ENCODE assay signal across 19 cellular contexts in the genomic region with DNA sequence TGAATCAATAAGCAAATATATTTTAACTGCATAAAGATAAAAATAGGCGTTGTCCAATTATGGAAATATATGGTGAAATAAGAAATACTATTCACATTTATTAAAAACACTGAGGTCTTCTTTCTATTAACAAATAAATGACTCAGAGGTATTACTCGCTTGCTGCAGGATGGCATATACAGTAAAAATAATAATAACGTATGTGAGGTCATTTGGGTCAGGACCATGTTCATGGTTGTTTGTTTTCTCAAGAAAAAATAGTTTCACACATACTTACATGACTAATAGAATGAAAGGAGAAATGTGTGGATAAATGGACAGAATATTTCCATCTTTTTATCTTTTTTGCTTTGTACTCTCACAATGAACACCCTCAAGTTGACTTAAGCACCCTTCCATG. TPM values are rescaled to one million over a fixed set of nuclear protein-coding genes. Genes with fewer than 3 reads are reported as not detected.
DNase-seq lines count a peak whose midpoint lies in the region; ATAC-seq and TF ChIP-seq lines count a peak whose summit lies in the region.
"Had no signal": no experiment of that assay in that cellular context is flagged by ENCODE, and none has a peak within 500 bp of the region (broad histone marks: within the 10 kb centered on the region; RNA-seq: fewer than 3 reads in every experiment).

No MANE protein-coding gene starts in this region.

- no peak overlapping the region for H3K4me3 ChIP-seq in PC-3 (ENCODE audit: low read length)
- H3K4me3 ChIP-seq in choroid plexus epithelial cell (ENCODE audit: low read depth, low read length) = no peak overlapping the region
- H3K4me3 ChIP-seq in left ventricle myocardium inferior = no peak overlapping the region
- H3K4me3 ChIP-seq in stomach = no peak overlapping the region
- H3K4me3 ChIP-seq: GM23248 had no signal

- no peaks in the 10 kb centered on the region for H3K9me3 ChIP-seq in PC-3 (ENCODE audit: low read length)
- no peaks in the 10 kb centered on the region for H3K9me3 ChIP-seq in left ventricle myocardium inferior (replicated peaks)
- no peaks in the 10 kb centered on the region for H3K9me3 ChIP-seq in stomach

- CTCF ChIA-PET in PC-3 (lab: Charles Lee) = no interaction called here

- H3K27ac ChIP-seq in PC-3 (ENCODE audit: low read length) (no peak overlapping the region), left ventricle myocardium inferior (replicated peaks) (no peak overlapping the region), stomach (no peak overlapping the region)
- H3K27ac ChIP-seq: GM23248 had no signal

- peak; percentile 53; the same call in 1 of the 2 replicates for ATAC-seq in PC-3
- ATAC-seq: HCT116 had no signal

- intact Hi-C loops in PC-3 (cut with micrococcal nuclease) = no loop called here
- intact Hi-C loops in left ventricle myocardium inferior (cut with micrococcal nuclease) = no loop called here
- intact Hi-C loops in stomach (cut with DNase I; ENCODE audit: low total_unique reads) = no loop called here

- BruUV-seq in PC-3 (replicated peaks; lab: Mats Ljungman, UMichigan) = no TSS peak

- POLR2A ChIA-PET in PC-3 (lab: Charles Lee; ENCODE audit: unreplicated experiment) = no interaction called here

- H2AFZ ChIP-seq in PC-3 (ENCODE audit: low read length) = no peak overlapping the region
- H2AFZ ChIP-seq: GM23248 had no signal

- no peak for TF ChIP-seq EP300 in stomach (IDR thresholded peaks at IDR 0.05)

- H4K20me1 ChIP-seq in PC-3 (ENCODE audit: low read length) = no peaks in the 10 kb centered on the region

- 0 out of 2 replicates have a peak, but pooled peaks cover 4% of the 10 kb centered on the region for H3K4me1 ChIP-seq in PC-3 (ENCODE audit: insufficient read depth, low read length)
- H3K4me1 ChIP-seq in left ventricle myocardium inferior = no peaks in the 10 kb centered on the region
- H3K4me1 ChIP-seq in stomach = no peaks in the 10 kb centered on the region

- H3K79me2 ChIP-seq in PC-3 (ENCODE audit: low read length) = no peaks in the 10 kb centered on the region

- no peak for TF ChIP-seq POLR2A in stomach (IDR thresholded peaks at IDR 0.05)

- H3K9me2 ChIP-seq in PC-3 (replicated peaks; ENCODE audit: low read length) = no peaks in the 10 kb centered on the region

- DNase-seq in ELR (ENCODE audit: low read depth) = peak; percentile 45
- no peak for DNase-seq in PC-3
- peak; percentile 38 for DNase-seq in choroid plexus epithelial cell (ENCODE audit: low read depth)
- DNase-seq in iris pigment epithelial cell (ENCODE audit: low read depth) = peak; percentile 30
- DNase-seq in putamen (ENCODE audit: low spot score) = no peak
- DNase-seq in left ventricle myocardium inferior = no peak
- DNase-seq in dedifferentiated amniotic fluid mesenchymal stem cell (ENCODE audit: extremely low spot score) = no peak
- DNase-seq in stomach = no peak
- DNase-seq: C1 segment of cervical spinal cord; Calu3; CD4-positive, alpha-beta memory T cell; COR-L47; DMS53; DND-41; GM23248; H7 had no signal

- TF ChIP-seq CTCF in PC-3 (conservative IDR thresholded peaks at IDR 0.05; ENCODE audit: low read depth, low read length) = no peak
- no peak for TF ChIP-seq CTCF in choroid plexus epithelial cell (conservative IDR thresholded peaks at IDR 0.05; ENCODE audit: low read depth, low read length)
- TF ChIP-seq CTCF in left ventricle myocardium inferior (IDR thresholded peaks at IDR 0.05; ENCODE audit: borderline replicate concordance) = no peak
- no peak for TF ChIP-seq CTCF in stomach (IDR thresholded peaks at IDR 0.05)

- no peaks in the 10 kb centered on the region for H3F3A ChIP-seq in PC-3 (ENCODE audit: low read length, unreplicated experiment)

- H3K9ac ChIP-seq in PC-3 (ENCODE audit: low read length) = no peak overlapping the region
- H3K9ac ChIP-seq: GM23248 had no signal

- H3K36me3 ChIP-seq in PC-3 (ENCODE audit: low read depth, low read length) (no peaks in the 10 kb centered on the region), left ventricle myocardium inferior (no peaks in the 10 kb centered on the region), stomach (no peaks in the 10 kb centered on the region)

- no peaks in the 10 kb centered on the region for H3K27me3 ChIP-seq in PC-3 (ENCODE audit: low read length)
- no peaks in the 10 kb centered on the region for H3K27me3 ChIP-seq in left ventricle myocardium inferior (ENCODE audit: low read depth)
- H3K27me3 ChIP-seq in stomach = no peaks in the 10 kb centered on the region

- 77 to 90% (median 82%) methylated on average over 3 of the region's 3 CpGs for WGBS in stomach, 5 donors

- no peak overlapping the region for H3K4me2 ChIP-seq in PC-3 (ENCODE audit: low read length)

RNA-seq across cellular contexts. Expression of gene RTL1, which starts 46.5 kb away (rescaled TPM):
- not detected in 2 replicates for total RNA-seq in PC-3 (2014; rRNA removed)
- total RNA-seq in left ventricle myocardium inferior = not detected
- not detected for total RNA-seq in stomach
- polyA plus RNA-seq in stomach = not detected
- total RNA-seq: CD4-positive, alpha-beta memory T cell; GM23248; H1; H7 had no signal
- polyA plus RNA-seq: BJ; CD4-positive, alpha-beta memory T cell; H1 had no signal

Comparison
In these comparisons a context has a peak if more than half of its experiments do, and no peak if none do; other contexts are left out.
1. DNase-seq: peak in ELR (single experiment), choroid plexus epithelial cell (single experiment) and iris pigment epithelial cell (single experiment); none in PC-3 (single experiment), putamen (single experiment), left ventricle myocardium inferior (single experiment), dedifferentiated amniotic fluid mesenchymal stem cell (single experiment) and stomach (single experiment).